ENCODE assay signal across 20 cellular contexts in genomic region chr1:44019398-44020044, GRCh38. TPM values are rescaled to one million over a fixed set of nuclear protein-coding genes. Genes with fewer than 3 reads are reported as not detected.
A peak's percentile ranks its signal among the peaks of the same experiment; 100 is the strongest.
DNase-seq lines count a peak whose midpoint lies in the region; ATAC-seq and TF ChIP-seq lines count a peak whose summit lies in the region.
"Had no signal": no experiment of that assay in that cellular context is flagged by ENCODE, and none has a peak within 500 bp of the region (broad histone marks: within the 10 kb centered on the region; RNA-seq: fewer than 3 reads in every experiment).

No MANE protein-coding gene starts in this region.

- intact Hi-C loops in Right ventricle myocardium inferior (cut with DNase I) = no loop called here
- intact Hi-C loops in left ventricle myocardium superior (cut with micrococcal nuclease) = no loop called here
- intact Hi-C loops in Calu3 (cut with micrococcal nuclease; ENCODE audit: unreplicated experiment) = no loop called here

- H3K27ac ChIP-seq in substantia nigra (ENCODE audit: low read depth, low read length, poor library complexity, severe bottlenecking) = peak overlapping the region; percentile 83
- H3K27ac ChIP-seq: KMS-11, WERI-Rb-1 had no signal

- H3K4me3 Mint-ChIP-seq in stimulated activated memory B cell treated with anti-CD40 and anti-IgM and Interleukin-4, amounts not matched to agents 10 μg/mL and 1 μg/mL and 100 μg/mL, for 72 hours = no peak overlapping the region
- H3K4me3 Mint-ChIP-seq in Calu3 (ENCODE audit: low read depth, unreplicated experiment) = no peak overlapping the region
- H3K4me3 Mint-ChIP-seq: activated CD4-positive, alpha-beta memory T cell treated with anti-CD3 and anti-CD28 coated beads for 36 hours; activated naive CD4-positive, alpha-beta T cell treated with anti-CD3 and anti-CD28 coated beads for 36 hours; stimulated activated naive CD8-positive, alpha-beta T cell treated with anti-CD3 and anti-CD28 coated beads, Interleukin-15, Interleukin-2, amounts not matched to agents 100 ng/mL and 50 ng/mL, for 24 hours had no signal

- DNase-seq in Right ventricle myocardium inferior (ENCODE audit: missing footprints) (peak; percentile 56), left ventricle myocardium superior (no peak), hippocampal formation (lab: John Stamatoyannopoulos, UW) (peak; percentile 42 to 72), substantia nigra (lab: John Stamatoyannopoulos, UW) (peak in 40 of 49 donors; percentile 22 to 84 (median 62)), Calu3 (no peak)
- DNase-seq: activated CD4-positive, alpha-beta memory T cell treated with anti-CD3 and anti-CD28 coated beads for 36 hours; activated naive CD4-positive, alpha-beta T cell treated with anti-CD3 and anti-CD28 coated beads for 36 hours; activated T-cell treated with anti-CD3 and anti-CD28 coated beads, Interleukin-2, amount 50 U/mL, for 1 hour; foreskin melanocyte; left colon; NCI-H1048; NCI-H2081 treated with DMSO at 0.1 percent for 48 hours; NCI-H526 treated with DMSO at 0.1 percent for 48 hours; SHP77 treated with DMSO at 0.1 percent for 48 hours; T-helper 1 cell; WERI-Rb-1 had no signal

- no peak for TF ChIP-seq CTCF in Calu3 (IDR thresholded peaks at IDR 0.05; ENCODE audit: unreplicated experiment)

- H3K9me3 Mint-ChIP-seq in stimulated activated memory B cell treated with anti-CD40 and anti-IgM and Interleukin-4, amounts not matched to agents 10 μg/mL and 1 μg/mL and 100 μg/mL, for 72 hours = no peaks in the 10 kb centered on the region
- no peaks in the 10 kb centered on the region for H3K9me3 Mint-ChIP-seq in Calu3 (ENCODE audit: low read depth, unreplicated experiment)
- H3K9me3 Mint-ChIP-seq: activated CD4-positive, alpha-beta memory T cell treated with anti-CD3 and anti-CD28 coated beads for 36 hours; activated naive CD4-positive, alpha-beta T cell treated with anti-CD3 and anti-CD28 coated beads for 36 hours; stimulated activated naive CD8-positive, alpha-beta T cell treated with anti-CD3 and anti-CD28 coated beads, Interleukin-15, Interleukin-2, amounts not matched to agents 100 ng/mL and 50 ng/mL, for 24 hours had no signal

- H3K27ac Mint-ChIP-seq in stimulated activated memory B cell treated with anti-CD40 and anti-IgM and Interleukin-4, amounts not matched to agents 10 μg/mL and 1 μg/mL and 100 μg/mL, for 72 hours = no peak overlapping the region
- H3K27ac Mint-ChIP-seq in Calu3 (ENCODE audit: unreplicated experiment) = no peak overlapping the region
- H3K27ac Mint-ChIP-seq: activated CD4-positive, alpha-beta memory T cell treated with anti-CD3 and anti-CD28 coated beads for 36 hours; activated naive CD4-positive, alpha-beta T cell treated with anti-CD3 and anti-CD28 coated beads for 36 hours; stimulated activated naive CD8-positive, alpha-beta T cell treated with anti-CD3 and anti-CD28 coated beads, Interleukin-15, Interleukin-2, amounts not matched to agents 100 ng/mL and 50 ng/mL, for 24 hours had no signal

- BruUV-seq in Calu3 (replicated peaks; lab: Mats Ljungman, UMichigan) = no TSS peak

- H3K4me1 Mint-ChIP-seq in stimulated activated memory B cell treated with anti-CD40 and anti-IgM and Interleukin-4, amounts not matched to agents 10 μg/mL and 1 μg/mL and 100 μg/mL, for 72 hours = peaks cover 3% of the 10 kb centered on the region
- H3K4me1 Mint-ChIP-seq in Calu3 (ENCODE audit: low read depth, unreplicated experiment) = peaks cover 3% of the 10 kb centered on the region

- no peaks in the 10 kb centered on the region for H3K36me3 Mint-ChIP-seq in stimulated activated memory B cell treated with anti-CD40 and anti-IgM and Interleukin-4, amounts not matched to agents 10 μg/mL and 1 μg/mL and 100 μg/mL, for 72 hours
- H3K36me3 Mint-ChIP-seq in Calu3 (ENCODE audit: insufficient read depth, unreplicated experiment) = peaks cover 11% of the 10 kb centered on the region

- H3K27me3 Mint-ChIP-seq in stimulated activated memory B cell treated with anti-CD40 and anti-IgM and Interleukin-4, amounts not matched to agents 10 μg/mL and 1 μg/mL and 100 μg/mL, for 72 hours = peaks cover 5% of the 10 kb centered on the region
- H3K27me3 Mint-ChIP-seq in Calu3 (ENCODE audit: unreplicated experiment) = no peaks in the 10 kb centered on the region
- H3K27me3 Mint-ChIP-seq: activated CD4-positive, alpha-beta memory T cell treated with anti-CD3 and anti-CD28 coated beads for 36 hours; stimulated activated naive CD8-positive, alpha-beta T cell treated with anti-CD3 and anti-CD28 coated beads, Interleukin-15, Interleukin-2, amounts not matched to agents 100 ng/mL and 50 ng/mL, for 24 hours had no signal

- ATAC-seq in Right ventricle myocardium inferior = no peak
- ATAC-seq in left ventricle myocardium superior = no peak
- ATAC-seq in stimulated activated memory B cell treated with anti-CD40 and anti-IgM and Interleukin-4, amounts not matched to agents 10 μg/mL and 1 μg/mL and 100 μg/mL, for 72 hours = no peak
- ATAC-seq: left colon had no signal

- CTCF ChIA-PET in Calu3 (lab: Charles Lee) = no interaction called here

RNA-seq across cellular contexts. Expression of gene SLC6A9, which starts 11.7 kb away (rescaled TPM):
- total RNA-seq in Right ventricle myocardium inferior (1.5 TPM), left ventricle myocardium superior (1.6 TPM), Calu3 (2022) (18.2 and 19.5 TPM in 2 replicates)
- total RNA-seq: mononuclear cell had no signal

RNA-seq across cellular contexts. Expression of gene CCDC24, which starts 28.1 kb away (rescaled TPM):
- total RNA-seq in Right ventricle myocardium inferior (0.89 TPM), left ventricle myocardium superior (1.0 TPM), Calu3 (2022) (19.7 and 20.2 TPM in 2 replicates)

RNA-seq across cellular contexts. Expression of gene B4GALT2, which starts 40.5 kb away (rescaled TPM):
- total RNA-seq in Right ventricle myocardium inferior (39.1 TPM), left ventricle myocardium superior (35.6 TPM), Calu3 (2022) (47.1 and 50.9 TPM in 2 replicates)

RNA-seq across cellular contexts. Expression of gene ATP6V0B, which starts 44.8 kb away (rescaled TPM):
- total RNA-seq in Right ventricle myocardium inferior = 84.5 TPM
- 89.6 TPM for total RNA-seq in left ventricle myocardium superior
- 141 and 155 TPM in 2 replicates for total RNA-seq in Calu3 (2022)

RNA-seq across cellular contexts. Expression of gene DPH2, which starts 49.7 kb away (rescaled TPM):
- total RNA-seq in Right ventricle myocardium inferior (14.8 TPM), left ventricle myocardium superior (13.3 TPM), Calu3 (2022) (41.2 and 43.3 TPM in 2 replicates)

Comparison
In these comparisons a context has a peak if more than half of its experiments do, and no peak if none do; other contexts are left out.
1. DNase-seq: peak in Right ventricle myocardium inferior (single experiment), hippocampal formation (2 of 2) and substantia nigra (40 of 49); none in left ventricle myocardium superior (single experiment) and Calu3 (single experiment).
2. RNA of gene CCDC24, which starts 28.1 kb away (total RNA-seq): 19.7 to 20.2 TPM in Calu3; 1.0 TPM in left ventricle myocardium superior (single experiment) and 0.89 TPM in Right ventricle myocardium inferior (single experiment); every median in the first group is over 10 times any median in the second.